In the genomic region with DNA sequence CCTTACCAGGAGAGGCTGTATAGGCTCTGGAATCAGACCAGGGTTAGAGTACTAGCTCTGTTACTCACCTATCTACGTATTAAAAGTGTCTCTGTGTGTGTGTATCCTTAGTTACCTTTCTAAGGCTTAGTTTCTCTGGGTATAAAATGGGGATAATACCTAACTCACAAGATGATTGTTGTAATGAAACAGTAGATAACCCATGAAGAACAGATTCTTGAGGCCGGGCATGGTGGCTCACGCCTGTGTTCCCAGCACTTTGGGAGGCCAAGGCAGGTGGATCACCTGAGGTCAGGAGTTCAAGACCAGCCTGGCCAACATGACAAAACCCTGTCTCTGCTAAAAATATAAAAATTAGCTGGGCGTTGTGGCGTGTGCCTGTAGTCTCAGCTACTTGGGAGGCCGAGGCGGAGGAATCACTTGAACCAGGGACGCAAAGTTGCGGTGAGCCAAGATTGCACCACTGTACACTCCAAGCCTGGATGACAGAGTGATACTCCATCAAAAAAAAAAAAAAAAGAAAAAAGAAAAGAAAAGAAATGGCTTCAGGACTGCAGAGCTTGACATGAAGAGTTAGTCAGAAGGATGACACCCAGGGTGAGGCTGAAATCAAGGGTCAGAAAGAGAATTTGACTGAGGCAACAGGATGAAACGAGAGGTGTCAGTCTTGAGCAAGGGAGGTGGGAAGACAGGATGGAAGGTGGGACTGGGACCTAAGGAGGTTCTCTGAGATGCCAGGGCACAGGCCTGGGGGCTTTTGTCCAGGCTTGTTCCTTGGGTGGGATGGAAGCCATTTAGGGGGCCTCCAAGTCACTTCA, we compare ENCODE assay signal across 2 cellular contexts.
A peak's percentile ranks its signal among the peaks of the same experiment; 100 is the strongest.
TF ChIP-seq lines count a peak whose summit lies in the region.

No MANE protein-coding gene starts in this region.

TF ChIP-seq in HCT116, 20 proteins besides CTCF, POLR2A, EP300 and RAD21:
- TF ChIP-seq SRF (IDR thresholded peaks at IDR 0.05; ENCODE audit: low read depth) (no peak), CEBPB (IDR thresholded peaks at IDR 0.05; ENCODE audit: low read depth) (peak; percentile 60)

TF ChIP-seq in endothelial cell of umbilical vein, 7 proteins besides CTCF, POLR2A, EP300 and RAD21:
- TF ChIP-seq JUN (IDR thresholded peaks at IDR 0.05; ENCODE audit: borderline replicate concordance, insufficient read depth, insufficient read length, low read depth): no peak
- no peak for TF ChIP-seq POLR2AphosphoS5 (IDR thresholded peaks at IDR 0.05; ENCODE audit: insufficient read depth, low read depth, low read length)
- no peak for TF ChIP-seq FOS (IDR thresholded peaks at IDR 0.05; ENCODE audit: borderline replicate concordance, insufficient read depth, low read length)
- no peak for TF ChIP-seq GATA2 (IDR thresholded peaks at IDR 0.05; ENCODE audit: insufficient read depth, insufficient read length, low read depth, low read length)
- TF ChIP-seq EZH2 (IDR thresholded peaks at IDR 0.05; ENCODE audit: borderline replicate concordance, low read depth, low read length, severe bottlenecking): no peak
- TF ChIP-seq MYC (IDR thresholded peaks at IDR 0.05; ENCODE audit: low read depth, low read length): no peak
- no peak for TF ChIP-seq MAX (IDR thresholded peaks at IDR 0.05; ENCODE audit: insufficient read depth, insufficient read length)
TF ChIP-seq in endothelial cell of umbilical vein: peak in this region for 0.
